ENCODE assay signal across 7 cellular contexts in genomic region chr10:27998178-27998953, GRCh38. TPM values are rescaled to one million over a fixed set of nuclear protein-coding genes. Genes with fewer than 3 reads are reported as not detected.
A peak's percentile ranks its signal among the peaks of the same experiment; 100 is the strongest.
DNase-seq lines count a peak whose midpoint lies in the region; FAIRE-seq and TF ChIP-seq lines count a peak whose summit lies in the region.

No MANE protein-coding gene starts in this region.

- H3K27me3 ChIP-seq in GM23248 (replicated peaks; ENCODE audit: insufficient read depth) (no peaks in the 10 kb centered on the region; the same call in 1 of the 2 replicates), breast epithelium (peaks cover 0 to 12% of the 10 kb centered on the region in 2 donors), keratinocyte (ENCODE audit: control insufficient read depth, extremely low read depth, insufficient read depth, low read length) (peaks cover 18% of the 10 kb centered on the region), smooth muscle cell (ENCODE audit: low read depth) (peaks cover 63% of the 10 kb centered on the region)

- H3K9me1 ChIP-seq in keratinocyte (ENCODE audit: control insufficient read depth, extremely low read depth, insufficient read depth, low read length): no peaks in the 10 kb centered on the region

- in situ Hi-C loops in GM23248 (cut with MboI): no loop called here

- H3K27ac ChIP-seq in GM23248: no peak overlapping the region
- H3K27ac ChIP-seq in breast epithelium: peak overlapping the region in 1 of 2 donors; percentile 28
- H3K27ac ChIP-seq in keratinocyte (ENCODE audit: control insufficient read depth, insufficient read depth, low read length): no peak overlapping the region
- no peak overlapping the region for H3K27ac ChIP-seq in smooth muscle cell (ENCODE audit: low read depth)

- no peaks in the 10 kb centered on the region for H4K20me1 ChIP-seq in GM23248 (ENCODE audit: insufficient read depth)
- no peaks in the 10 kb centered on the region for H4K20me1 ChIP-seq in keratinocyte (ENCODE audit: control insufficient read depth, extremely low read depth, insufficient read depth, low read length)
- H4K20me1 ChIP-seq in smooth muscle cell (ENCODE audit: low read depth): no peaks in the 10 kb centered on the region

- no peaks in the 10 kb centered on the region for H3K36me3 ChIP-seq in GM23248 (ENCODE audit: low read depth)
- no peaks in the 10 kb centered on the region for H3K36me3 ChIP-seq in breast epithelium
- H3K36me3 ChIP-seq in keratinocyte (ENCODE audit: control insufficient read depth in 2 of 2, extremely low read depth in 1 of 2, insufficient read depth in 2 of 2, low read length in 2 of 2): no peaks in the 10 kb centered on the region
- no peaks in the 10 kb centered on the region for H3K36me3 ChIP-seq in smooth muscle cell (ENCODE audit: low read depth)

- H3K4me3 ChIP-seq in GM23248 (peak overlapping the region; percentile 83), breast epithelium (peak overlapping the region; percentile 56 to 78 (median 62)), keratinocyte (ENCODE audit: control insufficient read depth in 2 of 3, extremely low read depth in 1 of 3, insufficient read depth in 2 of 3, low read depth in 1 of 3, low read length in 3 of 3) (peak overlapping the region; percentile 29 to 48 (median 44)), smooth muscle cell (peak overlapping the region; percentile 65)

- H3K4me2 ChIP-seq in GM23248 (ENCODE audit: unreplicated experiment) (peak overlapping the region; percentile 95), keratinocyte (ENCODE audit: control insufficient read depth, extremely low read depth, insufficient read depth, low read depth, low read length) (peak overlapping the region; percentile 75), smooth muscle cell (peak overlapping the region; percentile 94)

- H3K9ac ChIP-seq in GM23248 (peak overlapping the region; percentile 72), keratinocyte (ENCODE audit: control insufficient read depth, extremely low read depth, insufficient read depth, low read length) (no peak overlapping the region), smooth muscle cell (ENCODE audit: low read depth) (no peak overlapping the region)

- H3K9me3 ChIP-seq in GM23248 (ENCODE audit: low read depth): no peaks in the 10 kb centered on the region
- H3K9me3 ChIP-seq in breast epithelium: no peaks in the 10 kb centered on the region
- H3K9me3 ChIP-seq in keratinocyte (ENCODE audit: control insufficient read depth, low read depth, low read length): no peaks in the 10 kb centered on the region
- H3K9me3 ChIP-seq in smooth muscle cell (replicated peaks; ENCODE audit: low read depth): no peaks in the 10 kb centered on the region

- H3K79me2 ChIP-seq in GM23248 (ENCODE audit: insufficient read depth) (no peaks in the 10 kb centered on the region), keratinocyte (ENCODE audit: control insufficient read depth, insufficient read depth, low read length) (no peaks in the 10 kb centered on the region), smooth muscle cell (ENCODE audit: low read depth) (no peaks in the 10 kb centered on the region)

- TF ChIP-seq CTCF in breast epithelium (IDR thresholded peaks at IDR 0.05) (no peak), keratinocyte (optimal IDR thresholded peaks at IDR 0.05 in 1 of 3, IDR thresholded peaks at IDR 0.05 in 1 of 3, conservative IDR thresholded peaks at IDR 0.05 in 1 of 3; ENCODE audit: extremely low read depth in 1 of 3, insufficient read depth in 2 of 3, low read length in 3 of 3) (no peak), smooth muscle cell (IDR thresholded peaks at IDR 0.05; ENCODE audit: borderline replicate concordance, insufficient read depth, poor library complexity, severe bottlenecking) (no peak)

- peak overlapping the region; percentile 99 for H2AFZ ChIP-seq in GM23248
- peak overlapping the region; percentile 83 for H2AFZ ChIP-seq in keratinocyte (ENCODE audit: control insufficient read depth, low read length)
- H2AFZ ChIP-seq in smooth muscle cell (ENCODE audit: low read depth): peak overlapping the region; percentile 85

- dilution Hi-C loops in keratinocyte (cut with MboI; ENCODE audit: extremely low pct_ligation_motif_present, low sequenced_read_pairs): no loop called here

- H3F3A ChIP-seq in GM23248 (ENCODE audit: insufficient read depth) (no peaks in the 10 kb centered on the region), smooth muscle cell (ENCODE audit: low read depth) (no peaks in the 10 kb centered on the region)

- peaks cover 11% of the 10 kb centered on the region; the same call in 1 of the 2 replicates for H3K4me1 ChIP-seq in GM23248 (ENCODE audit: insufficient read depth)
- no peaks in the 10 kb centered on the region for H3K4me1 ChIP-seq in breast epithelium
- no peaks in the 10 kb centered on the region for H3K4me1 ChIP-seq in keratinocyte (ENCODE audit: control insufficient read depth, extremely low read depth, insufficient read depth, low read length)
- peaks cover 21% of the 10 kb centered on the region for H3K4me1 ChIP-seq in smooth muscle cell (ENCODE audit: low read depth)

- no peak for TF ChIP-seq POLR2A in breast epithelium (IDR thresholded peaks at IDR 0.05)

- 2 to 3% methylated on average over 41 to 61 of the region's 62 CpGs for WGBS in GM23248 (ENCODE audit: low coverage in 1 of 2, low lambda C conversion rate in 2 of 2, missing lambda C conversion rate in 2 of 2), 2 experiments
- WGBS in smooth muscle cell (ENCODE audit: low lambda C conversion rate): under 1% methylated on average over 28 of the region's 62 CpGs

- H3K9me2 ChIP-seq in GM23248 (ENCODE audit: insufficient read depth): no peaks in the 10 kb centered on the region

- DNase-seq in GM23248 (peak; percentile 55), NCI-H82 treated with DMSO at 0.1 percent for 48 hours (lab: John Stamatoyannopoulos, UW; ENCODE audit: unreplicated experiment) (peak; percentile 2), breast epithelium (ENCODE audit: low spot score in 2 of 2) (no peak), keratinocyte (ENCODE audit: low read depth, low spot score) (no peak), smooth muscle cell (lab: John Stamatoyannopoulos, UW; ENCODE audit: unreplicated experiment) (peak; percentile 21), NCI-H1048 (lab: John Stamatoyannopoulos, UW) (no peak), LoVo (ENCODE audit: low spot score) (no peak)

- intact Hi-C loops in breast epithelium (cut with DNase I; ENCODE audit: low total_unique reads): no loop called here

- FAIRE-seq in keratinocyte (lab: Jason Lieb, UNC): no peak

RNA-seq across cellular contexts. Expression of gene ODAD2, which starts 0.5 kb away (rescaled TPM):
- 1.0 and 1.5 TPM in 2 replicates for total RNA-seq in GM23248 (2014; rRNA removed; shearing (Covaris generic))
- 1.7 and 1.8 TPM in 2 replicates for polyA plus RNA-seq in GM23248 (2016; fragmentation: Nextera tagmentation; extraction: Ambion mirVana)
- under 1 TPM in 2 of 3 donors, not detected in 1; 0.29 to 0.33 TPM for total RNA-seq in breast epithelium
- polyA plus RNA-seq in keratinocyte: 0.01 to 0.02 TPM in 2 of 3 replicates, not detected in the other
- polyA plus RNA-seq in keratinocyte (2011; ENCODE audit: low read depth): not detected
- 0.01 TPM in 1 of 2 replicates, not detected in the other for polyA plus RNA-seq in keratinocyte (2011; cell fraction: cytosol; rRNA removed)
- not detected in 2 replicates for polyA plus RNA-seq in keratinocyte (2011; cell fraction: nucleus; rRNA removed)
- polyA plus RNA-seq in keratinocyte (2012; ENCODE audit: low replicate concordance): 0.05 TPM in 1 of 2 replicates, not detected in the other
- polyA minus RNA-seq in keratinocyte: not detected in 3 replicates
- polyA minus RNA-seq in keratinocyte (2011; cell fraction: cytosol; rRNA and poly(A)+ RNA removed): not detected
- polyA minus RNA-seq in keratinocyte (2011; cell fraction: nucleus; rRNA and poly(A)+ RNA removed): not detected in 2 replicates
- total RNA-seq in smooth muscle cell: 0.45 TPM in 1 of 2 replicates, not detected in the other
- not detected in 2 replicates for polyA plus RNA-seq in smooth muscle cell

Comparison
In these comparisons a context has a peak if more than half of its experiments do, and no peak if none do; other contexts are left out.
1. DNase-seq: peak in GM23248 (single experiment), NCI-H82 treated with DMSO at 0.1 percent for 48 hours (single experiment) and smooth muscle cell (single experiment); none in breast epithelium (0 of 2), keratinocyte (single experiment), NCI-H1048 (single experiment) and LoVo (single experiment).
2. Peak in every context shown above with its lines, with median percentiles within 50 percentile points of each other: H2AFZ ChIP-seq, H3K4me2 ChIP-seq and H3K4me3 ChIP-seq.